Comparison of ENCODE assay signal across 11 cellular contexts in the genomic region with DNA sequence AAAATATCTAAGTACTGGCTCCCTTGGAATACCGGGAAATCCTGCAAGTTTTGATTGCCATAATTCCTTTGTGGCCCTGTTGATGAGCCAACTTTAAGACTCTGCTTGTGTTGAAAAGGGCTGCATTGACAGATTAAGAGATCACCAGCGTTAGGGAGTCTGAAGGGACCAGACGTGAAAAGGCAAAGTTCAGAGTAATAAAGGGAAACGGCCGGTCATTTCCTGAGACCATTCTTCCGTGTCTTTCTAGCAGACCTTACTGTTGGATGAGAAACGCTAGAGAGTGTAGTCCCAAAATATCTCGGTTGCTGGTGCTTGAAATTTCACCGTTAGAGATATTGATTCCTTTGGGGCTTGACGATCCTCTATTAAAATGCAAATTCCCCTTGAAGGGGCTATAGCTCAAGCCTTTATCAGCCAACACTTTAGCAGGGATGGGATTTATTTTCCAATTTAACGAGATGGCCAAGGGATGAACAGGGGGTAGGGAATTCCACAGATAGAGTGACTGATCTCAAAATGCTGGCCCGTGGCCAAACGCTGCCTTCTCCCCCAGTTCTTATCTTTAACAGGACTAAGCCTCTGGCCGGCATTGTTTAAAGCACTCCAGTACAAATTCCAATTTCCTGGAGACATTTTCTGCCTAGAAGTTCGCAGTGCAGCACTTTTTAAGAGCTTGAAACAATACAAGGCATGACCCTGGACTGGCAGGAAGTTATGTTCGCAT.
DNase-seq lines count a peak whose midpoint lies in the region; ATAC-seq and TF ChIP-seq lines count a peak whose summit lies in the region.
"Had no signal": no experiment of that assay in that cellular context is flagged by ENCODE, and none has a peak within 500 bp of the region (broad histone marks: within the 10 kb centered on the region; RNA-seq: fewer than 3 reads in every experiment).

No MANE protein-coding gene starts in this region.

- H2AFZ ChIP-seq in PC-3 (ENCODE audit: low read length): no peak overlapping the region

- no peak for ATAC-seq in PC-3

- H3K27me3 ChIP-seq in PC-3 (ENCODE audit: low read length): peaks cover 74% of the 10 kb centered on the region

- no peaks in the 10 kb centered on the region for H3K4me1 ChIP-seq in PC-3 (ENCODE audit: insufficient read depth, low read length)

- POLR2A ChIA-PET in PC-3 (lab: Charles Lee; ENCODE audit: unreplicated experiment): no interaction called here

- peak overlapping the region; percentile 68 for H3K4me3 Mint-ChIP-seq in progenitor cell of endocrine pancreas (ENCODE audit: low read depth)

- H3K27ac ChIP-seq in PC-3 (ENCODE audit: low read length): no peak overlapping the region
- H3K27ac ChIP-seq: spleen had no signal

- peak in 2 of 3 experiments; percentile 51 to 66 for DNase-seq in NCI-H1417 (lab: John Stamatoyannopoulos, UW)
- DNase-seq in NCI-H1417 treated with DMSO at 0.1 percent for 48 hours (lab: John Stamatoyannopoulos, UW): no peak
- DNase-seq in PC-3: peak; percentile 4
- peak; percentile 11 for DNase-seq in foreskin melanocyte
- DNase-seq in progenitor cell of endocrine pancreas (ENCODE audit: low spot score, unreplicated experiment): no peak
- DNase-seq in NCI-H446 (lab: John Stamatoyannopoulos, UW): no peak
- no peak for DNase-seq in stimulated activated CD4-positive, alpha-beta T cell treated with anti-CD3 and anti-CD28 coated beads, Interleukin-2, amount 100 ng/mL, for 48 hours
- no peak for DNase-seq in HuH-7 (ENCODE audit: low spot score)
- DNase-seq: activated CD4-positive, alpha-beta T cell treated with anti-CD3 and anti-CD28 coated beads for 4 hours; NCI-H748 treated with DMSO at 0.1 percent for 48 hours; spleen had no signal

- H3K36me3 ChIP-seq in PC-3 (ENCODE audit: low read depth, low read length): no peaks in the 10 kb centered on the region
- H3K36me3 ChIP-seq: spleen had no signal

- no peaks in the 10 kb centered on the region for H3K36me3 Mint-ChIP-seq in progenitor cell of endocrine pancreas (ENCODE audit: insufficient read depth)

- no peaks in the 10 kb centered on the region for H3K9me3 ChIP-seq in PC-3 (ENCODE audit: low read length)
- H3K9me3 ChIP-seq: spleen had no signal

- CTCF ChIA-PET in PC-3 (lab: Charles Lee): no interaction called here

- peaks cover 5% of the 10 kb centered on the region for H3K4me1 Mint-ChIP-seq in progenitor cell of endocrine pancreas (ENCODE audit: low read depth)

- intact Hi-C loops in PC-3 (cut with micrococcal nuclease): no loop called here

- peak overlapping the region; percentile 83 for H3K27ac Mint-ChIP-seq in progenitor cell of endocrine pancreas

- peaks cover 6% of the 10 kb centered on the region; the same call in 1 of the 2 replicates for H4K20me1 ChIP-seq in PC-3 (ENCODE audit: low read length)

- H3K4me3 ChIP-seq in PC-3 (ENCODE audit: low read length): no peak overlapping the region

- H3K9ac ChIP-seq in PC-3 (ENCODE audit: low read length): no peak overlapping the region

- no peaks in the 10 kb centered on the region for H3F3A ChIP-seq in PC-3 (ENCODE audit: low read length, unreplicated experiment)

- H3K4me2 ChIP-seq in PC-3 (ENCODE audit: low read length): no peak overlapping the region

- no peaks in the 10 kb centered on the region for H3K79me2 ChIP-seq in PC-3 (ENCODE audit: low read length)

- H3K9me2 ChIP-seq in PC-3 (replicated peaks; ENCODE audit: low read length): no peaks in the 10 kb centered on the region

- BruUV-seq in PC-3 (replicated peaks; lab: Mats Ljungman, UMichigan): no TSS peak

- no peak for TF ChIP-seq CTCF in PC-3 (conservative IDR thresholded peaks at IDR 0.05; ENCODE audit: low read depth, low read length)
- no peak for TF ChIP-seq CTCF in progenitor cell of endocrine pancreas (IDR thresholded peaks at IDR 0.05; ENCODE audit: unreplicated experiment)

- no peaks in the 10 kb centered on the region for H3K9me3 Mint-ChIP-seq in progenitor cell of endocrine pancreas (ENCODE audit: low read depth)

- peaks cover 61% of the 10 kb centered on the region for H3K27me3 Mint-ChIP-seq in progenitor cell of endocrine pancreas

Comparison
In these comparisons a context has a peak if more than half of its experiments do, and no peak if none do; other contexts are left out.
1. DNase-seq: peak in NCI-H1417 (2 of 3), PC-3 (single experiment) and foreskin melanocyte (single experiment); none in NCI-H1417 treated with DMSO at 0.1 percent for 48 hours (single experiment), progenitor cell of endocrine pancreas (single experiment), NCI-H446 (0 of 2), stimulated activated CD4-positive, alpha-beta T cell treated with anti-CD3 and anti-CD28 coated beads, Interleukin-2, amount 100 ng/mL, for 48 hours (0 of 2) and HuH-7 (single experiment).